In the genomic region with DNA sequence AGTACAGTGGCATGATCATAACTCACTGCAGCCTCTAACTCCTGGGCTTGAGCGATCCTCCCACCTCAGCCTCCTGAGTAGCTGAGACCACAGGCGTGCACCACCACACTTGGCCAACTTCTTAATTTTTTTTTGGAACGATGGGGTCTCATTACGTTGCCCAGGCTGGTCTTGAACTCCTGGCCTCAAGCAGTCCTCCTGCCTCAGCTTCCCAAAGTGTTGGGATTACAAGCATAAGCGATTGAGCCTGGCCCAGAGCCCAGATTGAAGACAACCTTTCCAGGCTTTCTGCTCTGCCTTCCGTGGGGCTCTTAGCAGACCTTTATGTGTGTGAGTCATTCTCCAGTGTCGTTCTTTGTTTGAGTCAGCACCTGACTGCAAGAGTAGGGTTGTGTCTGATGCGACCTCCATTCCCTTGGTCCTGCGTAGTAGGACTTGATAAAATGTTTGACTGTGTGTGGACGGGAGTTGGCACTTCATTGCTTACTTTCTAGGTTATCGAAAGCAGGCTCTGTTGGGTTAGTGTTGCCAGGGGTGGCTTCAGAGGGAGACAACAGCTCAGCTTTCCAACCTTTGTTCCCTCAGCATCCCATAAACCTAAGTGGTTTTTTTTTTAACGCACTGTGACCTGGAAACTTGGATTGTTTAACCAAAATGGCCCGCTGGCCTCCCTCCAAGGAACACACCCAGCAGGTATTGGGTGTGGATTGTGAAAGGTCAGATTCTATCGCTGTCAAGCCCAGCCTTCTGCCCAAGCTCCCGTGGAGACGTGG, we compare ENCODE assay signal across 1 cellular context.
TF ChIP-seq lines count a peak whose summit lies in the region.

No MANE protein-coding gene starts in this region.

TF ChIP-seq in HepG2, 621 proteins besides CTCF, POLR2A, EP300 and RAD21 (continued from another document and continues in another):
- TF ChIP-seq PRDM10 (CRISPR knock-in tag; IDR thresholded peaks at IDR 0.05; ENCODE audit: low read depth) (0 out of 2 replicates have a peak, but pooled peaks have one; percentile 9), KLF13 (CRISPR knock-in tag; IDR thresholded peaks at IDR 0.05) (0 out of 2 replicates have a peak, but pooled peaks have one; percentile 54), SAP130 (CRISPR knock-in tag; IDR thresholded peaks at IDR 0.05; ENCODE audit: low read depth) (0 out of 2 replicates have a peak, but pooled peaks have one; percentile 20), POGZ (CRISPR knock-in tag; IDR thresholded peaks at IDR 0.05) (peak; percentile 60; the same call in 1 of the 2 replicates), ZNF121 (CRISPR knock-in tag; IDR thresholded peaks at IDR 0.05) (peak; percentile 50; the same call in 1 of the 2 replicates), IRF9 (CRISPR knock-in tag; IDR thresholded peaks at IDR 0.05; ENCODE audit: borderline replicate concordance) (0 out of 2 replicates have a peak, but pooled peaks have one; percentile 44), SMC3 (IDR thresholded peaks at IDR 0.05; ENCODE audit: low read length) (no peak), SMYD3 (CRISPR knock-in tag; IDR thresholded peaks at IDR 0.05) (no peak), ARNT2 (CRISPR knock-in tag; IDR thresholded peaks at IDR 0.05; ENCODE audit: low read depth) (0 out of 2 replicates have a peak, but pooled peaks have one; percentile 34), HIVEP1 (CRISPR knock-in tag; IDR thresholded peaks at IDR 0.05) (peak; percentile 68; the same call in 1 of the 2 replicates), ZNF230 (CRISPR knock-in tag; IDR thresholded peaks at IDR 0.05) (no peak), ATF3 (CRISPR knock-in tag; IDR thresholded peaks at IDR 0.05) (no peak), ZNF619 (CRISPR knock-in tag; IDR thresholded peaks at IDR 0.05) (no peak), MIER2 (CRISPR knock-in tag; IDR thresholded peaks at IDR 0.05) (no peak), SKI (IDR thresholded peaks at IDR 0.05; ENCODE audit: partially characterized antibody) (no peak), GATAD2A (CRISPR knock-in tag; IDR thresholded peaks at IDR 0.05) (peak; percentile 46; the same call in 1 of the 2 replicates), BCL6 (CRISPR knock-in tag; IDR thresholded peaks at IDR 0.05) (peak; percentile 38; the same call in 1 of the 2 replicates), CEBPB (IDR thresholded peaks at IDR 0.05; ENCODE audit: borderline replicate concordance, low read depth, low read length) (peak; percentile 73), TBX3 (IDR thresholded peaks at IDR 0.05; ENCODE audit: borderline replicate concordance) (peak; percentile 18; the same call in 1 of the 2 replicates), ZNF335 (CRISPR knock-in tag; IDR thresholded peaks at IDR 0.05) (0 out of 2 replicates have a peak, but pooled peaks have one; percentile 10), RXRA (CRISPR knock-in tag; IDR thresholded peaks at IDR 0.05) (peak; percentile 29; the same call in 1 of the 2 replicates), ZMYM4 (CRISPR knock-in tag; IDR thresholded peaks at IDR 0.05) (peak; percentile 79), ZNF17 (CRISPR knock-in tag; IDR thresholded peaks at IDR 0.05) (no peak), RBM39 (IDR thresholded peaks at IDR 0.05; ENCODE audit: low read depth, low read length, poor library complexity, severe bottlenecking) (no peak), ZNF431 (CRISPR knock-in tag; IDR thresholded peaks at IDR 0.05; ENCODE audit: borderline replicate concordance, low read depth) (no peak)
- TF ChIP-seq, protein P1, sequence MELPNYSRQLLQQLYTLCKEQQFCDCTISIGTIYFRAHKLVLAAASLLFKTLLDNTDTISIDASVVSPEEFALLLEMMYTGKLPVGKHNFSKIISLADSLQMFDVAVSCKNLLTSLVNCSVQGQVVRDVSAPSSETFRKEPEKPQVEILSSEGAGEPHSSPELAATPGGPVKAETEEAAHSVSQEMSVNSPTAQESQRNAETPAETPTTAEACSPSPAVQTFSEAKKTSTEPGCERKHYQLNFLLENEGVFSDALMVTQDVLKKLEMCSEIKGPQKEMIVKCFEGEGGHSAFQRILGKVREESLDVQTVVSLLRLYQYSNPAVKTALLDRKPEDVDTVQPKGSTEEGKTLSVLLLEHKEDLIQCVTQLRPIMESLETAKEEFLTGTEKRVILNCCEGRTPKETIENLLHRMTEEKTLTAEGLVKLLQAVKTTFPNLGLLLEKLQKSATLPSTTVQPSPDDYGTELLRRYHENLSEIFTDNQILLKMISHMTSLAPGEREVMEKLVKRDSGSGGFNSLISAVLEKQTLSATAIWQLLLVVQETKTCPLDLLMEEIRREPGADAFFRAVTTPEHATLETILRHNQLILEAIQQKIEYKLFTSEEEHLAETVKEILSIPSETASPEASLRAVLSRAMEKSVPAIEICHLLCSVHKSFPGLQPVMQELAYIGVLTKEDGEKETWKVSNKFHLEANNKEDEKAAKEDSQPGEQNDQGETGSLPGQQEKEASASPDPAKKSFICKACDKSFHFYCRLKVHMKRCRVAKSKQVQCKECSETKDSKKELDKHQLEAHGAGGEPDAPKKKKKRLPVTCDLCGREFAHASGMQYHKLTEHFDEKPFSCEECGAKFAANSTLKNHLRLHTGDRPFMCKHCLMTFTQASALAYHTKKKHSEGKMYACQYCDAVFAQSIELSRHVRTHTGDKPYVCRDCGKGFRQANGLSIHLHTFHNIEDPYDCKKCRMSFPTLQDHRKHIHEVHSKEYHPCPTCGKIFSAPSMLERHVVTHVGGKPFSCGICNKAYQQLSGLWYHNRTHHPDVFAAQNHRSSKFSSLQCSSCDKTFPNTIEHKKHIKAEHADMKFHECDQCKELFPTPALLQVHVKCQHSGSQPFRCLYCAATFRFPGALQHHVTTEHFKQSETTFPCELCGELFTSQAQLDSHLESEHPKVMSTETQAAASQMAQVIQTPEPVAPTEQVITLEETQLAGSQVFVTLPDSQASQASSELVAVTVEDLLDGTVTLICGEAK (IDR thresholded peaks at IDR 0.05) = no peak
- TF ChIP-seq, protein P1 (CRISPR knock-in tag; IDR thresholded peaks at IDR 0.05) = 0 out of 2 replicates have a peak, but pooled peaks have one; percentile 28
- TF ChIP-seq, protein P2, sequence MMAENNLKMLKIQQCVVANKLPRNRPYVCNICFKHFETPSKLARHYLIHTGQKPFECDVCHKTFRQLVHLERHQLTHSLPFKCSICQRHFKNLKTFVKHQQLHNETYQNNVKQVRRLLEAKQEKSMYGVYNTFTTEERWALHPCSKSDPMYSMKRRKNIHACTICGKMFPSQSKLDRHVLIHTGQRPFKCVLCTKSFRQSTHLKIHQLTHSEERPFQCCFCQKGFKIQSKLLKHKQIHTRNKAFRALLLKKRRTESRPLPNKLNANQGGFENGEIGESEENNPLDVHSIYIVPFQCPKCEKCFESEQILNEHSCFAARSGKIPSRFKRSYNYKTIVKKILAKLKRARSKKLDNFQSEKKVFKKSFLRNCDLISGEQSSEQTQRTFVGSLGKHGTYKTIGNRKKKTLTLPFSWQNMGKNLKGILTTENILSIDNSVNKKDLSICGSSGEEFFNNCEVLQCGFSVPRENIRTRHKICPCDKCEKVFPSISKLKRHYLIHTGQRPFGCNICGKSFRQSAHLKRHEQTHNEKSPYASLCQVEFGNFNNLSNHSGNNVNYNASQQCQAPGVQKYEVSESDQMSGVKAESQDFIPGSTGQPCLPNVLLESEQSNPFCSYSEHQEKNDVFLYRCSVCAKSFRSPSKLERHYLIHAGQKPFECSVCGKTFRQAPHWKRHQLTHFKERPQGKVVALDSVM (CRISPR knock-in tag; IDR thresholded peaks at IDR 0.05) = peak; percentile 68
- TF ChIP-seq, protein P3, sequence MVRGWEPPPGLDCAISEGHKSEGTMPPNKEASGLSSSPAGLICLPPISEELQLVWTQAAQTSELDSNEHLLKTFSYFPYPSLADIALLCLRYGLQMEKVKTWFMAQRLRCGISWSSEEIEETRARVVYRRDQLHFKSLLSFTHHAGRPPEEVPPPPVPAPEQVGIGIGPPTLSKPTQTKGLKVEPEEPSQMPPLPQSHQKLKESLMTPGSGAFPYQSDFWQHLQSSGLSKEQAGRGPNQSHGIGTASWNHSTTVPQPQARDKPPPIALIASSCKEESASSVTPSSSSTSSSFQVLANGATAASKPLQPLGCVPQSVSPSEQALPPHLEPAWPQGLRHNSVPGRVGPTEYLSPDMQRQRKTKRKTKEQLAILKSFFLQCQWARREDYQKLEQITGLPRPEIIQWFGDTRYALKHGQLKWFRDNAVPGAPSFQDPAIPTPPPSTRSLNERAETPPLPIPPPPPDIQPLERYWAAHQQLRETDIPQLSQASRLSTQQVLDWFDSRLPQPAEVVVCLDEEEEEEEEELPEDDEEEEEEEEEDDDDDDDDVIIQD (CRISPR knock-in tag; IDR thresholded peaks at IDR 0.05; ENCODE audit: low read depth) = no peak
- TF ChIP-seq, protein P4, sequence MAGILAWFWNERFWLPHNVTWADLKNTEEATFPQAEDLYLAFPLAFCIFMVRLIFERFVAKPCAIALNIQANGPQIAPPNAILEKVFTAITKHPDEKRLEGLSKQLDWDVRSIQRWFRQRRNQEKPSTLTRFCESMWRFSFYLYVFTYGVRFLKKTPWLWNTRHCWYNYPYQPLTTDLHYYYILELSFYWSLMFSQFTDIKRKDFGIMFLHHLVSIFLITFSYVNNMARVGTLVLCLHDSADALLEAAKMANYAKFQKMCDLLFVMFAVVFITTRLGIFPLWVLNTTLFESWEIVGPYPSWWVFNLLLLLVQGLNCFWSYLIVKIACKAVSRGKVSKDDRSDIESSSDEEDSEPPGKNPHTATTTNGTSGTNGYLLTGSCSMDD (CRISPR knock-in tag; IDR thresholded peaks at IDR 0.05) = no peak
- TF ChIP-seq, protein P5, sequence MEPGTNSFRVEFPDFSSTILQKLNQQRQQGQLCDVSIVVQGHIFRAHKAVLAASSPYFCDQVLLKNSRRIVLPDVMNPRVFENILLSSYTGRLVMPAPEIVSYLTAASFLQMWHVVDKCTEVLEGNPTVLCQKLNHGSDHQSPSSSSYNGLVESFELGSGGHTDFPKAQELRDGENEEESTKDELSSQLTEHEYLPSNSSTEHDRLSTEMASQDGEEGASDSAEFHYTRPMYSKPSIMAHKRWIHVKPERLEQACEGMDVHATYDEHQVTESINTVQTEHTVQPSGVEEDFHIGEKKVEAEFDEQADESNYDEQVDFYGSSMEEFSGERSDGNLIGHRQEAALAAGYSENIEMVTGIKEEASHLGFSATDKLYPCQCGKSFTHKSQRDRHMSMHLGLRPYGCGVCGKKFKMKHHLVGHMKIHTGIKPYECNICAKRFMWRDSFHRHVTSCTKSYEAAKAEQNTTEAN (CRISPR knock-in tag; conservative IDR thresholded peaks at IDR 0.05) = 0 out of 2 replicates have a peak, but pooled peaks have one; percentile 37
